ENCODE assay signal across 15 cellular contexts in genomic region chr5:136073714-136074113, GRCh38. TPM values are rescaled to one million over a fixed set of nuclear protein-coding genes. Genes with fewer than 3 reads are reported as not detected.
A peak's percentile ranks its signal among the peaks of the same experiment; 100 is the strongest.
DNase-seq lines count a peak whose midpoint lies in the region; ATAC-seq, FAIRE-seq and TF ChIP-seq lines count a peak whose summit lies in the region.
"Had no signal": no experiment of that assay in that cellular context is flagged by ENCODE, and none has a peak within 500 bp of the region (broad histone marks: within the 10 kb centered on the region; RNA-seq: fewer than 3 reads in every experiment).

No MANE protein-coding gene starts in this region.

- FAIRE-seq in A549 (lab: Jason Lieb, UNC) (no peak), small intestine (lab: Jason Lieb, UNC) (no peak)
- FAIRE-seq: HepG2 had no signal

- peak in 1 of 2 experiments; percentile 1; a peak in 3 of 6 replicates for ATAC-seq in A549
- ATAC-seq in GM19023 (IDR thresholded peaks at IDR 0.05; ENCODE audit: unreplicated experiment): peak; percentile 75
- ATAC-seq in GM21825 (IDR thresholded peaks at IDR 0.05; ENCODE audit: unreplicated experiment): peak; percentile 90
- ATAC-seq in HG03280 (IDR thresholded peaks at IDR 0.05; ENCODE audit: unreplicated experiment): peak; percentile 74
- no peak for ATAC-seq in activated T-cell treated with anti-CD3 and anti-CD28 coated beads, Interleukin-2, amount 50 U/mL, for 4 hours
- ATAC-seq in T-cell (replicated peaks in 1 of 4): no peak
- ATAC-seq: HepG2, Panc1 had no signal

- POLR2A ChIA-PET in A549 (lab: Yijun Ruan, JAX): interaction anchor here (0.9 kb wide), 1 partner anchor 9 kb away, joined by 3 read pairs; no protein-coding TSS in a partner anchor
- POLR2A ChIA-PET in T-cell (lab: Charles Lee): no interaction called here

- H3K27ac ChIP-seq in A549 (peak overlapping the region in 1 of 2 experiments; percentile 12; a peak in 1 of 6 replicates), small intestine (ENCODE audit: low read depth in 1 of 2, low read length in 1 of 2) (no peak overlapping the region)
- H3K27ac ChIP-seq: epithelial cell of prostate, vagina had no signal

- H3K27me3 ChIP-seq in small intestine (ENCODE audit: control insufficient read depth in 2 of 2, insufficient read depth in 2 of 2, low read length in 2 of 2): no peaks in the 10 kb centered on the region
- H3K27me3 ChIP-seq: vagina had no signal

- no peaks in the 10 kb centered on the region for H3K36me3 ChIP-seq in small intestine (ENCODE audit: control insufficient read depth in 2 of 2, insufficient read depth in 2 of 2, low read length in 2 of 2)
- H3K36me3 ChIP-seq: vagina had no signal

- H3K4me2 ChIP-seq in A549: no peak overlapping the region

- no peak overlapping the region for H3K27ac Mint-ChIP-seq in activated naive CD4-positive, alpha-beta T cell treated with anti-CD3 and anti-CD28 coated beads, Interleukin-2, amount 10 ng/mL, durations not matched to agents 7 days and 5 days
- H3K27ac Mint-ChIP-seq in T-cell: no peak overlapping the region
- H3K27ac Mint-ChIP-seq: mesothelial cell of epicardium had no signal

- TF ChIP-seq RAD21 in A549 (conservative IDR thresholded peaks at IDR 0.05 in 1 of 2, IDR thresholded peaks at IDR 0.05 in 1 of 2): no peak

- no peak for DNase-seq in A549 (ENCODE audit: low read depth in 1 of 2, low spot score in 1 of 2)
- DNase-seq in small intestine: no peak
- DNase-seq in activated naive CD4-positive, alpha-beta T cell treated with anti-CD3 and anti-CD28 coated beads, Interleukin-2, amount 10 ng/mL, durations not matched to agents 7 days and 5 days: no peak
- DNase-seq in activated T-cell treated with anti-CD3 and anti-CD28 coated beads, Interleukin-2, amount 50 U/mL, for 4 hours: no peak
- no peak for DNase-seq in T-cell
- DNase-seq: ACHN, NCI-H2081 had no signal

- H3K4me3 Mint-ChIP-seq in activated naive CD4-positive, alpha-beta T cell treated with anti-CD3 and anti-CD28 coated beads, Interleukin-2, amount 10 ng/mL, durations not matched to agents 7 days and 5 days: no peak overlapping the region
- H3K4me3 Mint-ChIP-seq in activated T-cell treated with anti-CD3 and anti-CD28 coated beads, Interleukin-2, amount 50 U/mL, for 4 hours: no peak overlapping the region
- H3K4me3 Mint-ChIP-seq in T-cell: no peak overlapping the region
- H3K4me3 Mint-ChIP-seq: mesothelial cell of epicardium had no signal

- TF ChIP-seq EP300 in A549 (IDR thresholded peaks at IDR 0.05): no peak

- H3K9me3 Mint-ChIP-seq in activated naive CD4-positive, alpha-beta T cell treated with anti-CD3 and anti-CD28 coated beads, Interleukin-2, amount 10 ng/mL, durations not matched to agents 7 days and 5 days: no peaks in the 10 kb centered on the region
- peaks cover 6% of the 10 kb centered on the region for H3K9me3 Mint-ChIP-seq in activated T-cell treated with anti-CD3 and anti-CD28 coated beads, Interleukin-2, amount 50 U/mL, for 4 hours
- no peaks in the 10 kb centered on the region for H3K9me3 Mint-ChIP-seq in T-cell

- H3K4me1 ChIP-seq in A549: 0 out of 3 replicates have a peak, but pooled peaks cover 5% of the 10 kb centered on the region
- H3K4me1 ChIP-seq in small intestine (ENCODE audit: control insufficient read depth in 2 of 2, insufficient read depth in 1 of 2, low read depth in 1 of 2, low read length in 1 of 2): peaks cover 0 to 3% of the 10 kb centered on the region in 2 donors
- H3K4me1 ChIP-seq: vagina had no signal

- no peaks in the 10 kb centered on the region for H3K36me3 Mint-ChIP-seq in activated naive CD4-positive, alpha-beta T cell treated with anti-CD3 and anti-CD28 coated beads, Interleukin-2, amount 10 ng/mL, durations not matched to agents 7 days and 5 days
- no peaks in the 10 kb centered on the region for H3K36me3 Mint-ChIP-seq in activated T-cell treated with anti-CD3 and anti-CD28 coated beads, Interleukin-2, amount 50 U/mL, for 4 hours (ENCODE audit: insufficient read depth)
- H3K36me3 Mint-ChIP-seq in T-cell: no peaks in the 10 kb centered on the region

- CTCF ChIA-PET in A549 (lab: Yijun Ruan, JAX): interaction anchor here (0.7 to 1.8 kb wide), 6 partner anchors 8 to 128 kb away, joined by 3 to 4 read pairs (median 3); partner anchors contain the start of gene TGFBI
- CTCF ChIA-PET in activated naive CD4-positive, alpha-beta T cell treated with anti-CD3 and anti-CD28 coated beads, Interleukin-2, amount 10 ng/mL, durations not matched to agents 7 days and 5 days (lab: Charles Lee): no interaction called here
- CTCF ChIA-PET in T-cell (lab: Charles Lee): no interaction called here

- no peaks in the 10 kb centered on the region for H3K4me1 Mint-ChIP-seq in activated naive CD4-positive, alpha-beta T cell treated with anti-CD3 and anti-CD28 coated beads, Interleukin-2, amount 10 ng/mL, durations not matched to agents 7 days and 5 days
- no peaks in the 10 kb centered on the region for H3K4me1 Mint-ChIP-seq in activated T-cell treated with anti-CD3 and anti-CD28 coated beads, Interleukin-2, amount 50 U/mL, for 4 hours (ENCODE audit: low read depth)
- no peaks in the 10 kb centered on the region for H3K4me1 Mint-ChIP-seq in T-cell

- H3K9me3 ChIP-seq in A549: 0 out of 3 replicates have a peak, but pooled peaks cover under 1% of the 10 kb centered on the region
- no peaks in the 10 kb centered on the region for H3K9me3 ChIP-seq in small intestine (ENCODE audit: control insufficient read depth, low read depth)
- H3K9me3 ChIP-seq: vagina had no signal

- TF ChIP-seq CTCF in A549 (IDR thresholded peaks at IDR 0.05): no peak

- TF ChIP-seq POLR2A in A549 (IDR thresholded peaks at IDR 0.05; ENCODE audit: low read length): no peak

- 93% methylated on average over 2 of the region's 2 CpGs for WGBS in A549 (ENCODE audit: missing lambda C conversion rate)
- WGBS in small intestine, 3 donors: 86 to 93% (median 92%) methylated on average over 2 of the region's 2 CpGs

- H3K4me3 ChIP-seq in A549: no peak overlapping the region
- no peak overlapping the region for H3K4me3 ChIP-seq in small intestine (ENCODE audit: low read depth in 1 of 2, low read length in 2 of 2)
- H3K4me3 ChIP-seq: vagina had no signal

- peaks cover 16% of the 10 kb centered on the region for H3K27me3 Mint-ChIP-seq in activated naive CD4-positive, alpha-beta T cell treated with anti-CD3 and anti-CD28 coated beads, Interleukin-2, amount 10 ng/mL, durations not matched to agents 7 days and 5 days
- H3K27me3 Mint-ChIP-seq in activated T-cell treated with anti-CD3 and anti-CD28 coated beads, Interleukin-2, amount 50 U/mL, for 4 hours (ENCODE audit: low read depth): peaks cover 19% of the 10 kb centered on the region
- H3K27me3 Mint-ChIP-seq in T-cell: peaks cover 29 to 30% of the 10 kb centered on the region in 2 donors

TF ChIP-seq in A549, 52 proteins besides CTCF, POLR2A, EP300 and RAD21 (continues in another document):
- TF ChIP-seq BHLHE40 (IDR thresholded peaks at IDR 0.05; ENCODE audit: low read depth, low read length) (no peak), CHD2 (IDR thresholded peaks at IDR 0.05; ENCODE audit: low read length, partially characterized antibody) (no peak), CEBPB (IDR thresholded peaks at IDR 0.05) (no peak), ELK1 (IDR thresholded peaks at IDR 0.05; ENCODE audit: low read depth, low read length) (no peak), ZC3H11A (IDR thresholded peaks at IDR 0.05) (no peak), FOSB (CRISPR knock-in tag; IDR thresholded peaks at IDR 0.05) (peak; percentile 34; the same call in 1 of the 2 replicates), SREBF2 (IDR thresholded peaks at IDR 0.05) (no peak), JUN (IDR thresholded peaks at IDR 0.05) (peak in 1 of 2 experiments; percentile 43; a peak in 1 of 5 replicates), MAZ (IDR thresholded peaks at IDR 0.05; ENCODE audit: borderline replicate concordance, low read depth, low read length) (no peak), FOXS1 (CRISPR knock-in tag; IDR thresholded peaks at IDR 0.05) (no peak), TP53 (CRISPR knock-in tag; IDR thresholded peaks at IDR 0.05) (no peak), USF2 (IDR thresholded peaks at IDR 0.05) (no peak)

RNA-seq across cellular contexts. Expression of gene TGFBI, which starts 44.9 kb away (rescaled TPM):
- polyA plus RNA-seq in A549 (2011; rRNA removed): 1,135 and 1,466 TPM in 2 replicates
- 661 and 843 TPM in 2 replicates for polyA plus RNA-seq in A549 (2012; cell fraction: cytosol; rRNA removed)
- 1,811 and 1,913 TPM in 2 replicates for polyA plus RNA-seq in A549 (2012; cell fraction: nucleus; rRNA removed)
- 1,411 to 1,859 TPM (median 1,765 TPM) in 3 replicates for polyA plus RNA-seq in A549 (2017; fragmentation: RNase III; extraction: RNeasy Plus Mini Kit Qiagen cat#74134 plus additional on column Dnase treatment)
- polyA minus RNA-seq in A549 (2011; rRNA and poly(A)+ RNA removed): 1,411 and 1,484 TPM in 2 replicates
- 10 to 100 TPM in 2 of 3 donors, 1 to 10 TPM in 1; 4.2 to 55.3 (median 41.3) TPM for polyA plus RNA-seq in small intestine
- total RNA-seq in activated T-cell treated with anti-CD3 and anti-CD28 coated beads, Interleukin-2, amount 50 U/mL, for 4 hours: under 1 TPM; 0.81 to 0.84 (median 0.82) TPM
- 1 to 10 TPM; 1.9 to 5.1 (median 2.9) TPM for total RNA-seq in T-cell

RNA-seq across cellular contexts. Expression of gene SMAD5, which starts 58.9 kb away (rescaled TPM):
- 69.9 and 101 TPM in 2 replicates for polyA plus RNA-seq in A549 (2011; rRNA removed)
- polyA plus RNA-seq in A549 (2012; cell fraction: cytosol; rRNA removed): 14.9 TPM in 2 replicates
- 8.0 and 9.2 TPM in 2 replicates for polyA plus RNA-seq in A549 (2012; cell fraction: nucleus; rRNA removed)
- 17.1 to 19.5 TPM (median 18.5 TPM) in 3 replicates for polyA plus RNA-seq in A549 (2017; fragmentation: RNase III; extraction: RNeasy Plus Mini Kit Qiagen cat#74134 plus additional on column Dnase treatment)
- polyA minus RNA-seq in A549 (2011; rRNA and poly(A)+ RNA removed): 76.1 and 95.2 TPM in 2 replicates
- 10 to 100 TPM in 1 of 3 donors, 1 to 10 TPM in 2; 3.4 to 10.8 (median 7.3) TPM for polyA plus RNA-seq in small intestine
- total RNA-seq in activated T-cell treated with anti-CD3 and anti-CD28 coated beads, Interleukin-2, amount 50 U/mL, for 4 hours: 10 to 100 TPM in 1 of 3 donors, 1 to 10 TPM in 2; 3.5 to 10.1 (median 6.0) TPM
- 10 to 100 TPM in 3 of 5 donors, 1 to 10 TPM in 2; 8.7 to 24.2 (median 18.4) TPM for total RNA-seq in T-cell

Comparison
In these comparisons a context has a peak if more than half of its experiments do, and no peak if none do; other contexts are left out.
1. ATAC-seq: peak in GM19023 (single experiment), GM21825 (single experiment) and HG03280 (single experiment); none in activated T-cell treated with anti-CD3 and anti-CD28 coated beads, Interleukin-2, amount 50 U/mL, for 4 hours (0 of 2) and T-cell (0 of 4).